9 cellular contexts compared by ENCODE assay signal in genomic region chr1:35726814-35727433, GRCh38. TPM values are rescaled to one million over a fixed set of nuclear protein-coding genes. Genes with fewer than 3 reads are reported as not detected.
DNase-seq lines count a peak whose midpoint lies in the region; ATAC-seq, FAIRE-seq and TF ChIP-seq lines count a peak whose summit lies in the region.
"Had no signal": no experiment of that assay in that cellular context is flagged by ENCODE, and none has a peak within 500 bp of the region (broad histone marks: within the 10 kb centered on the region; RNA-seq: fewer than 3 reads in every experiment).

No MANE protein-coding gene starts in this region.

- H3K9me2 ChIP-seq in OCI-LY1 (ENCODE audit: low read depth, low read length) = no peaks in the 10 kb centered on the region

- H3F3A ChIP-seq in OCI-LY1 (ENCODE audit: insufficient read depth, low read length) (no peaks in the 10 kb centered on the region), neural progenitor cell (ENCODE audit: low read depth) (peaks cover 9% of the 10 kb centered on the region)

- FAIRE-seq in D721Med (lab: Jason Lieb, UNC) = no peak

- no peak overlapping the region for H3K4me3 ChIP-seq in OCI-LY1 (ENCODE audit: low read depth, low read length, poor library complexity, severe bottlenecking)
- H3K4me3 ChIP-seq in fibroblast of mammary gland (ENCODE audit: control insufficient read depth, low read depth, low read length) = no peak overlapping the region
- H3K4me3 ChIP-seq in neural progenitor cell = no peak overlapping the region
- H3K4me3 ChIP-seq: SJSA1 had no signal

- TF ChIP-seq CTCF in D721Med (IDR thresholded peaks at IDR 0.05; ENCODE audit: insufficient read depth, missing control alignments) (peak; percentile 83), OCI-LY1 (IDR thresholded peaks at IDR 0.05; ENCODE audit: low read length) (peak; percentile 76), fibroblast of mammary gland (conservative IDR thresholded peaks at IDR 0.05; ENCODE audit: control insufficient read depth, insufficient read depth, low read depth, low read length) (peak; percentile 88), neural progenitor cell (IDR thresholded peaks at IDR 0.05) (peak; percentile 91)

- no peaks in the 10 kb centered on the region for H3K27me3 ChIP-seq in OCI-LY1 (ENCODE audit: insufficient read depth, low read length)
- no peaks in the 10 kb centered on the region for H3K27me3 ChIP-seq in neural progenitor cell
- H3K27me3 ChIP-seq: SJSA1 had no signal

- H3K4me3 Mint-ChIP-seq in neural progenitor cell = no peak overlapping the region

- DNase-seq in D721Med (ENCODE audit: insufficient read length, low spot score) (no peak), HuH-7.5 (ENCODE audit: low spot score) (peak; percentile 44), fibroblast of mammary gland (ENCODE audit: low read depth) (peak; percentile 57), neural progenitor cell (ENCODE audit: low spot score) (peak; percentile 83)
- DNase-seq in activated T-cell treated with anti-CD3 and anti-CD28 coated beads, Interleukin-2, amount 50 U/mL, for 1 hour = peak; percentile 53

- H3K9me3 ChIP-seq in OCI-LY1 (ENCODE audit: low read length) (no peaks in the 10 kb centered on the region), neural progenitor cell (ENCODE audit: low read depth) (no peaks in the 10 kb centered on the region)
- H3K9me3 ChIP-seq: SJSA1 had no signal

- no peaks in the 10 kb centered on the region for H3K27me3 Mint-ChIP-seq in neural progenitor cell (ENCODE audit: insufficient read depth, low read depth)

- peaks cover 10% of the 10 kb centered on the region for H3K4me1 Mint-ChIP-seq in neural progenitor cell

- H3K79me2 ChIP-seq in OCI-LY1 (ENCODE audit: insufficient read depth, low read length) = no peaks in the 10 kb centered on the region
- no peaks in the 10 kb centered on the region for H3K79me2 ChIP-seq in neural progenitor cell (ENCODE audit: low read depth)

- H3K27ac Mint-ChIP-seq in neural progenitor cell = peak overlapping the region; percentile 29

- H3K4me2 ChIP-seq in OCI-LY1 (ENCODE audit: low read length) (no peak overlapping the region), neural progenitor cell (no peak overlapping the region)

- H3K9ac ChIP-seq in OCI-LY1 (ENCODE audit: low read length) = no peak overlapping the region
- no peak overlapping the region for H3K9ac ChIP-seq in neural progenitor cell

- H2AFZ ChIP-seq in OCI-LY1 (ENCODE audit: low read length) (no peak overlapping the region), neural progenitor cell (replicated peaks) (no peak overlapping the region)

- no peaks in the 10 kb centered on the region for H3K4me1 ChIP-seq in OCI-LY1 (ENCODE audit: insufficient read depth, low read length, severe bottlenecking)
- peaks cover 17% of the 10 kb centered on the region for H3K4me1 ChIP-seq in neural progenitor cell
- H3K4me1 ChIP-seq: SJSA1 had no signal

- peaks cover 2% of the 10 kb centered on the region for H3K36me3 Mint-ChIP-seq in neural progenitor cell

- no peaks in the 10 kb centered on the region for H3K9me3 Mint-ChIP-seq in neural progenitor cell

- H3K27ac ChIP-seq in OCI-LY1 (ENCODE audit: low read depth, low read length, poor library complexity, severe bottlenecking) = no peak overlapping the region
- no peak overlapping the region for H3K27ac ChIP-seq in neural progenitor cell
- H3K27ac ChIP-seq: SJSA1 had no signal

- ATAC-seq in GM21529 (IDR thresholded peaks at IDR 0.05; ENCODE audit: unreplicated experiment) (no peak), GM19455 (IDR thresholded peaks at IDR 0.05; ENCODE audit: unreplicated experiment) (no peak)

- H4K20me1 ChIP-seq in OCI-LY1 (ENCODE audit: insufficient read depth, low read length) = no peaks in the 10 kb centered on the region
- H4K20me1 ChIP-seq in neural progenitor cell (ENCODE audit: low read depth) = peaks cover 5% of the 10 kb centered on the region

- H3K36me3 ChIP-seq in OCI-LY1 (ENCODE audit: insufficient read depth, low read length) = peaks cover 13% of the 10 kb centered on the region; the same call in 1 of the 2 replicates
- no peaks in the 10 kb centered on the region for H3K36me3 ChIP-seq in neural progenitor cell

RNA-seq across cellular contexts. Expression of gene C1orf216, which starts 8.2 kb away (rescaled TPM):
- 4.4 and 8.0 TPM in 2 replicates for total RNA-seq in neural progenitor cell (ENCODE audit: low replicate concordance)

RNA-seq across cellular contexts. Expression of gene CLSPN, which starts 42.9 kb away (rescaled TPM):
- 23.6 and 26.2 TPM in 2 replicates for total RNA-seq in neural progenitor cell (ENCODE audit: low replicate concordance)
